In the genomic region with DNA sequence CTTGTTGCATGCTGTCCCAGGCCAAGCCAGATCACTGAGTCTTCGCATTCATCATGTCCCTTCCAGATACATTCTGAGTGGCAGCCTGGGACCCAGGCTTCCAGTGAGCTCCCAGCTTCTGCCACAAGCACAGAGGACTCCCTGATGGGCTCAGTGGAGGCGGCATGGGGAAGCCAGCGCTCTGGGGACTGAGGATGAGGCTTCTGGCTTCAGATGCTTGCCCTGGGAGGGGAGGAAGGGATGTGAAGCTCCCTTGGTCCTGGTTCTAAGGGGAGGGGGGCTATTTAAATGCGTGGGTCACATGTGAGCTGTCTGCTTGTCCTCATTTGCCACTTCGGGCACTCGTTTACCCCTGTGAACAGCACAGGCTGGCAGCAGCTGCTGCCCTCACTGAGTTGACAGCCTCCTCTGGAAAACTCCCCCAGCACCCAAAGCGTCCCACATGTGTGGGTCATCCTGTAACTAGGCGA, we compare ENCODE assay signal across 9 cellular contexts.
DNase-seq lines count a peak whose midpoint lies in the region; ATAC-seq and TF ChIP-seq lines count a peak whose summit lies in the region.
"Had no signal": no experiment of that assay in that cellular context is flagged by ENCODE, and none has a peak within 500 bp of the region (broad histone marks: within the 10 kb centered on the region; RNA-seq: fewer than 3 reads in every experiment).

No MANE protein-coding gene starts in this region.

- H3K79me2 ChIP-seq in DOHH2 (ENCODE audit: control insufficient read depth, low read length): no peaks in the 10 kb centered on the region
- H3K79me2 ChIP-seq: parathyroid adenoma had no signal

- no peaks in the 10 kb centered on the region for H3K27me3 Mint-ChIP-seq in effector memory CD8-positive, alpha-beta T cell

- no peaks in the 10 kb centered on the region for H3K27me3 ChIP-seq in DOHH2 (ENCODE audit: control insufficient read depth, low read length)

- H3K4me2 ChIP-seq in DOHH2 (ENCODE audit: low read length): peak overlapping the region; percentile 84

- H3K36me3 Mint-ChIP-seq in effector memory CD8-positive, alpha-beta T cell (ENCODE audit: insufficient read depth): peaks cover 17% of the 10 kb centered on the region

- peak overlapping the region; percentile 77 to 82 for H3K4me3 Mint-ChIP-seq in effector memory CD8-positive, alpha-beta T cell

- TF ChIP-seq CTCF in DOHH2 (IDR thresholded peaks at IDR 0.05; ENCODE audit: low read depth, low read length, poor library complexity, severe bottlenecking): no peak

- no peaks in the 10 kb centered on the region for H3K9me3 Mint-ChIP-seq in effector memory CD8-positive, alpha-beta T cell

- no peaks in the 10 kb centered on the region for H3K36me3 ChIP-seq in DOHH2 (ENCODE audit: control insufficient read depth, low read length)

- H3K27ac ChIP-seq in DOHH2 (ENCODE audit: low read depth, low read length): peak overlapping the region; percentile 89
- H3K27ac ChIP-seq: parathyroid adenoma had no signal

- DNase-seq in effector memory CD8-positive, alpha-beta T cell: peak in 1 of 3 experiments; percentile 25
- DNase-seq in NCI-H1105 treated with DMSO at 0.1 percent for 48 hours (lab: John Stamatoyannopoulos, UW): no peak
- no peak for DNase-seq in NCI-H510A (lab: John Stamatoyannopoulos, UW)
- DNase-seq in hippocampal formation (lab: John Stamatoyannopoulos, UW): no peak
- no peak for DNase-seq in NCI-H446 (lab: John Stamatoyannopoulos, UW)

- peaks cover 6% of the 10 kb centered on the region for H3F3A ChIP-seq in DOHH2 (ENCODE audit: control insufficient read depth, insufficient read depth)

- ATAC-seq in GM21390 (IDR thresholded peaks at IDR 0.05; ENCODE audit: unreplicated experiment): peak; percentile 38
- peak; percentile 16 for ATAC-seq in HG03565 (IDR thresholded peaks at IDR 0.05; ENCODE audit: unreplicated experiment)
- peak; percentile 71 for ATAC-seq in effector memory CD8-positive, alpha-beta T cell (replicated peaks)

- H3K4me3 ChIP-seq in DOHH2 (ENCODE audit: low read length): peak overlapping the region; percentile 68

- no peaks in the 10 kb centered on the region for H3K9me3 ChIP-seq in DOHH2 (ENCODE audit: control insufficient read depth, insufficient read depth, low read length)

- H4K20me1 ChIP-seq in DOHH2 (ENCODE audit: control insufficient read depth, insufficient read depth, low read depth, low read length): no peaks in the 10 kb centered on the region

- peaks cover 29% of the 10 kb centered on the region in 2 donors for H3K4me1 Mint-ChIP-seq in effector memory CD8-positive, alpha-beta T cell (ENCODE audit: low read depth in 2 of 2)

- H3K27ac Mint-ChIP-seq in effector memory CD8-positive, alpha-beta T cell: peak overlapping the region; percentile 92 to 96

- H3K4me1 ChIP-seq in DOHH2 (ENCODE audit: control insufficient read depth, low read length): peaks cover 44% of the 10 kb centered on the region

- no peaks in the 10 kb centered on the region for H3K9me2 ChIP-seq in DOHH2 (replicated peaks; ENCODE audit: control insufficient read depth, low read length)

Comparison
In these comparisons a context has a peak if more than half of its experiments do, and no peak if none do; other contexts are left out.
1. ATAC-seq: peak in every context shown above with its lines; median percentile 71 in effector memory CD8-positive, alpha-beta T cell; 38 in GM21390; 16 in HG03565.